Comparison of ENCODE assay signal across 18 cellular contexts in the genomic region with DNA sequence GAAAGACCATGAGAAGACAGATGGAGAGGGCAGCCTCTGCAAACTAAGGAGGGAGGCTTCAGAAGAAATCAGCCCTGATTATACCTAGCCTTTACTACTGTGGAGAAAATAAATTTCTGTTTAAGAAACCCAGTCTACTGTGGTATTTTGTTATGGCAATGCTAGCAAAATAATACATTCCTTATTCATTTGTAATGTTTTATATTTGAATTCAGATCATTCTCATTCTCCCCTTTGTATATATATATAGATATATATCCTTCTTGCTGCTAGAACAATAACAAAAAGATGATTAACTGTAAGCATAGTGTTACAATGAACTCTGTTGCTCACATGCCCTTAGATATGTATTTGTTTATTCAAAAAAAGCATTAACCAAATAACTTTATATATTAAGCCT. TPM values are rescaled to one million over a fixed set of nuclear protein-coding genes. Genes with fewer than 3 reads are reported as not detected.
"Had no signal": no experiment of that assay in that cellular context is flagged by ENCODE, and none has a peak within 500 bp of the region (broad histone marks: within the 10 kb centered on the region; RNA-seq: fewer than 3 reads in every experiment).

No MANE protein-coding gene starts in this region.

- H3K9me3 Mint-ChIP-seq: activated naive CD8-positive, alpha-beta T cell treated with anti-CD3 and anti-CD28 coated beads, Interleukin-2, amount 50 U/mL, for 24 hours; stimulated activated memory B cell treated with anti-CD40 and anti-IgM and Interleukin-4, amounts not matched to agents 10 μg/mL and 1 μg/mL and 100 μg/mL, for 72 hours had no signal

- H3K9me3 ChIP-seq: lower lobe of right lung, SK-N-SH, tibial nerve had no signal

- H3K9ac ChIP-seq: SK-N-SH had no signal

- H3K36me3 ChIP-seq: lower lobe of right lung, tibial nerve had no signal

- H3K27me3 ChIP-seq: tibial nerve had no signal

- H3K4me1 Mint-ChIP-seq: activated naive CD8-positive, alpha-beta T cell treated with anti-CD3 and anti-CD28 coated beads, Interleukin-2, amount 50 U/mL, for 24 hours; immature natural killer cell; stimulated activated memory B cell treated with anti-CD40 and anti-IgM and Interleukin-4, amounts not matched to agents 10 μg/mL and 1 μg/mL and 100 μg/mL, for 72 hours had no signal

- ATAC-seq: activated naive CD8-positive, alpha-beta T cell treated with anti-CD3 and anti-CD28 coated beads, Interleukin-2, amount 50 U/mL, for 24 hours; left cardiac atrium; lower lobe of right lung; stimulated activated memory B cell treated with anti-CD40 and anti-IgM and Interleukin-4, amounts not matched to agents 10 μg/mL and 1 μg/mL and 100 μg/mL, for 72 hours had no signal

- H3K27me3 Mint-ChIP-seq: activated naive CD8-positive, alpha-beta T cell treated with anti-CD3 and anti-CD28 coated beads, Interleukin-2, amount 50 U/mL, for 24 hours; stimulated activated memory B cell treated with anti-CD40 and anti-IgM and Interleukin-4, amounts not matched to agents 10 μg/mL and 1 μg/mL and 100 μg/mL, for 72 hours had no signal

- H3K4me1 ChIP-seq: lower lobe of right lung, tibial nerve had no signal

- H3K9me2 ChIP-seq: SK-N-SH had no signal

- H3K36me3 Mint-ChIP-seq: immature natural killer cell; stimulated activated memory B cell treated with anti-CD40 and anti-IgM and Interleukin-4, amounts not matched to agents 10 μg/mL and 1 μg/mL and 100 μg/mL, for 72 hours had no signal

- H3K27ac ChIP-seq: lower lobe of right lung had no signal

- H3K27ac Mint-ChIP-seq: activated naive CD8-positive, alpha-beta T cell treated with anti-CD3 and anti-CD28 coated beads, Interleukin-2, amount 50 U/mL, for 24 hours; immature natural killer cell; stimulated activated memory B cell treated with anti-CD40 and anti-IgM and Interleukin-4, amounts not matched to agents 10 μg/mL and 1 μg/mL and 100 μg/mL, for 72 hours had no signal

- H3K4me3 Mint-ChIP-seq: activated naive CD8-positive, alpha-beta T cell treated with anti-CD3 and anti-CD28 coated beads, Interleukin-2, amount 50 U/mL, for 24 hours; immature natural killer cell; stimulated activated memory B cell treated with anti-CD40 and anti-IgM and Interleukin-4, amounts not matched to agents 10 μg/mL and 1 μg/mL and 100 μg/mL, for 72 hours had no signal

- H3K4me2 ChIP-seq: SK-N-SH had no signal

- H3K4me3 ChIP-seq: coronary artery, lower lobe of right lung, tibial nerve had no signal

- DNase-seq: activated CD4-positive, alpha-beta T cell treated with anti-CD3 and anti-CD28 coated beads for 1 hour; activated CD4-positive, alpha-beta T cell treated with anti-CD3 and anti-CD28 coated beads, Interleukin-2, amount 50 U/mL, for 4 hours; activated naive CD4-positive, alpha-beta T cell treated with Interleukin-2 at 50 U/mL for 16 hours; activated naive CD8-positive, alpha-beta T cell treated with anti-CD3 and anti-CD28 coated beads, Interleukin-2, amount 50 U/mL, for 24 hours; activated T-cell treated with anti-CD3 and anti-CD28 coated beads for 4 hours; aorta; foreskin fibroblast; head of caudate nucleus; immature natural killer cell; left cardiac atrium; lower lobe of right lung; SK-N-SH; stimulated activated CD4-positive, alpha-beta T cell treated with anti-CD3 and anti-CD28 coated beads, Interleukin-2, amount 100 ng/mL, for 48 hours; T-helper 1 cell; T1000 had no signal

RNA-seq across cellular contexts. Expression of gene DMD, which starts 22.5 kb away (rescaled TPM):
- polyA plus RNA-seq: immature natural killer cell had no signal
